24 cellular contexts compared by ENCODE assay signal in genomic region chr7:24172859-24173258, GRCh38.
"Had no signal": no experiment of that assay in that cellular context is flagged by ENCODE, and none has a peak within 500 bp of the region (broad histone marks: within the 10 kb centered on the region; RNA-seq: fewer than 3 reads in every experiment).

No MANE protein-coding gene starts in this region.

- H3K4me3 ChIP-seq: breast epithelium, left ventricle myocardium inferior, lung, ovary, skin epidermis, uterus had no signal

- H3K27ac ChIP-seq: breast epithelium, foreskin keratinocyte, left ventricle myocardium inferior, ovary, skin epidermis, uterus had no signal

- H3K9me3 ChIP-seq: breast epithelium, ovary, uterus had no signal

- H3K4me1 ChIP-seq: breast epithelium, foreskin keratinocyte, left ventricle myocardium inferior, uterus had no signal

- DNase-seq: activated CD4-positive, alpha-beta T cell treated with anti-CD3 and anti-CD28 coated beads, Interleukin-2, amount 50 U/mL, for 1 hour; activated CD4-positive, CD25-positive, alpha-beta regulatory T cell treated with anti-CD3 and anti-CD28 coated beads, Interleukin-2, amount 50 U/mL, for 72 hours; activated CD8-positive, alpha-beta T cell treated with anti-CD3 and anti-CD28 coated beads for 36 hours; activated naive CD8-positive, alpha-beta T cell treated with anti-CD3 and anti-CD28 coated beads, Interleukin-2, amount 50 U/mL, for 24 hours; activated T-cell treated with anti-CD3 and anti-CD28 coated beads, Interleukin-2, amount 50 U/mL, for 48 hours; central memory CD4-positive, alpha-beta T cell; endodermal cell; foreskin keratinocyte; left ventricle myocardium inferior; ovary; retina; stimulated activated CD4-positive, alpha-beta T cell treated with anti-CD3 and anti-CD28 coated beads, Interleukin-1b, Interleukin-23, amount 100 ng/mL, for 48 hours; stimulated activated CD4-positive, alpha-beta T cell treated with anti-CD3 and anti-CD28 coated beads, Interleukin-4, amount 100 ng/mL, for 4 hours; stimulated activated CD8-positive, alpha-beta memory T cell treated with anti-CD3 and anti-CD28 coated beads, Interleukin-4, amount 100 ng/mL, for 48 hours; stimulated activated naive CD8-positive, alpha-beta T cell treated with anti-CD3 and anti-CD28 coated beads, Interleukin-15, amount 100 ng/mL, for 72 hours; substantia nigra; T-helper 2 cell; uterus had no signal

- ATAC-seq: activated CD8-positive, alpha-beta T cell treated with anti-CD3 and anti-CD28 coated beads for 36 hours; activated naive CD8-positive, alpha-beta T cell treated with anti-CD3 and anti-CD28 coated beads, Interleukin-2, amount 50 U/mL, for 24 hours; esophagus mucosa; foreskin keratinocyte; sciatic nerve; stimulated activated memory B cell treated with anti-CD40 and anti-IgM and Interleukin-4, amounts not matched to agents 10 μg/mL and 1 μg/mL and 100 μg/mL, for 72 hours; stimulated activated naive CD8-positive, alpha-beta T cell treated with anti-CD3 and anti-CD28 coated beads, Interleukin-15, amount 100 ng/mL, for 72 hours had no signal

- H3K36me3 ChIP-seq: breast epithelium, left ventricle myocardium inferior, ovary, uterus had no signal

- H3K27me3 ChIP-seq: breast epithelium, foreskin keratinocyte, ovary, uterus had no signal
